ENCODE assay signal across 30 cellular contexts in genomic region chr6:159898519-159898918, GRCh38. TPM values are rescaled to one million over a fixed set of nuclear protein-coding genes. Genes with fewer than 3 reads are reported as not detected.
"Had no signal": no experiment of that assay in that cellular context is flagged by ENCODE, and none has a peak within 500 bp of the region (broad histone marks: within the 10 kb centered on the region; RNA-seq: fewer than 3 reads in every experiment).

No MANE protein-coding gene starts in this region.

- H3K4me1 ChIP-seq: lower lobe of right lung, parathyroid adenoma, suprapubic skin had no signal

- H2AFZ ChIP-seq: parathyroid adenoma had no signal

- H3K4me2 ChIP-seq: smooth muscle cell had no signal

- FAIRE-seq: endothelial cell of umbilical vein, frontal cortex, keratinocyte had no signal

- H3K4me3 ChIP-seq: coronary artery, esophagus muscularis mucosa, lower lobe of right lung, mucosa of descending colon, smooth muscle cell, suprapubic skin had no signal

- H3K9me3 ChIP-seq: esophagus muscularis mucosa, lower lobe of right lung, mucosa of descending colon, suprapubic skin had no signal

- H3K36me3 ChIP-seq: esophagus muscularis mucosa, lower lobe of right lung, suprapubic skin had no signal

- ATAC-seq: left ventricle myocardium superior; mucosa of descending colon; natural killer cell treated with Interleukin-12 subunit alpha and Interleukin-12 subunit beta and Interleukin-15 and Interleukin-18, amount 100 ng/mL, for 72 hours; sciatic nerve; stimulated activated memory B cell treated with anti-CD40 and anti-IgM and Interleukin-4, amounts not matched to agents 10 μg/mL and 1 μg/mL and 100 μg/mL, for 72 hours; stimulated activated naive CD8-positive, alpha-beta T cell treated with anti-CD3 and anti-CD28 coated beads, Interleukin-15, Interleukin-2, amounts not matched to agents 100 U/mL and 50 U/mL, for 24 hours had no signal

- DNase-seq: dermis blood vessel endothelial cell; effector memory CD4-positive, alpha-beta T cell; head of caudate nucleus; left ventricle myocardium superior; lower lobe of right lung; mucosa of descending colon; naive B cell; stimulated activated CD4-positive, alpha-beta T cell treated with anti-CD3 and anti-CD28 coated beads, Interleukin-12 subunit alpha, Interleukin-12 subunit beta, amount 100 ng/mL, for 4 hours; stimulated activated CD4-positive, alpha-beta T cell treated with anti-CD3 and anti-CD28 coated beads, Interleukin-1b, Interleukin-23, amount 100 ng/mL, for 48 hours; stimulated activated CD4-positive, alpha-beta T cell treated with anti-CD3 and anti-CD28 coated beads, Interleukin-4, amount 100 ng/mL, for 1 hour; stimulated activated naive CD8-positive, alpha-beta T cell treated with anti-CD3 and anti-CD28 coated beads, Interleukin-15, Interleukin-2, amounts not matched to agents 100 U/mL and 50 U/mL, for 24 hours; trophoblast cell had no signal

- H3K27ac ChIP-seq: coronary artery, esophagus muscularis mucosa, lower lobe of right lung, parathyroid adenoma, suprapubic skin had no signal

- H3K79me2 ChIP-seq: parathyroid adenoma had no signal

- H3K9ac ChIP-seq: parathyroid adenoma had no signal

RNA-seq across cellular contexts. Expression of gene MAS1, which starts 7.7 kb away (rescaled TPM):
- total RNA-seq: dermis blood vessel endothelial cell, endothelial cell of umbilical vein, epithelial cell of proximal tubule, esophagus muscularis mucosa, fibroblast of villous mesenchyme, glomerular endothelial cell, left ventricle myocardium superior, lower lobe of right lung, mesothelial cell of epicardium, mucosa of descending colon, neural crest cell, progenitor cell of endocrine pancreas, sciatic nerve, smooth muscle cell, suprapubic skin, ureter had no signal
- polyA plus RNA-seq: endothelial cell of umbilical vein, keratinocyte, smooth muscle cell had no signal
